ENCODE assay signal across 8 cellular contexts in genomic region chr20:36861875-36862801, GRCh38. TPM values are rescaled to one million over a fixed set of nuclear protein-coding genes. Genes with fewer than 3 reads are reported as not detected.
DNase-seq lines count a peak whose midpoint lies in the region; TF ChIP-seq lines count a peak whose summit lies in the region.

No MANE protein-coding gene starts in this region.

- H3K36me3 Mint-ChIP-seq in activated naive CD4-positive, alpha-beta T cell treated with anti-CD3 and anti-CD28 coated beads for 36 hours (ENCODE audit: low read depth) = no peaks in the 10 kb centered on the region

- peak overlapping the region; percentile 28 for H3K4me3 Mint-ChIP-seq in activated naive CD4-positive, alpha-beta T cell treated with anti-CD3 and anti-CD28 coated beads for 36 hours

- no peaks in the 10 kb centered on the region for H3K9me3 Mint-ChIP-seq in activated naive CD4-positive, alpha-beta T cell treated with anti-CD3 and anti-CD28 coated beads for 36 hours

- TF ChIP-seq CTCF in astrocyte of the spinal cord (IDR thresholded peaks at IDR 0.05; ENCODE audit: low read depth, low read length) (no peak), GM20000 (IDR thresholded peaks at IDR 0.05; ENCODE audit: extremely low read depth, missing control alignments) (no peak)

- peaks cover 21% of the 10 kb centered on the region for H3K27me3 Mint-ChIP-seq in activated naive CD4-positive, alpha-beta T cell treated with anti-CD3 and anti-CD28 coated beads for 36 hours (ENCODE audit: low read depth)

- no peak for DNase-seq in activated naive CD4-positive, alpha-beta T cell treated with anti-CD3 and anti-CD28 coated beads for 36 hours
- no peak for DNase-seq in activated naive CD4-positive, alpha-beta T cell treated with anti-CD3 and anti-CD28 coated beads, Interleukin-2, amount 50 U/mL, for 16 hours
- DNase-seq in NCI-H460 (ENCODE audit: extremely low read depth, low read depth) = peak; percentile 90
- peak; percentile 75 for DNase-seq in astrocyte of the spinal cord (ENCODE audit: low read depth, low spot score)
- DNase-seq in hippocampal formation (lab: John Stamatoyannopoulos, UW) = peak; percentile 71 to 86
- peak; percentile 89 for DNase-seq in putamen (ENCODE audit: low spot score)
- DNase-seq in NCI-H1436 treated with DMSO at 0.1 percent for 48 hours (lab: John Stamatoyannopoulos, UW) = no peak
- no peak for DNase-seq in GM20000 (ENCODE audit: low spot score)

- peaks cover 2% of the 10 kb centered on the region for H3K4me1 Mint-ChIP-seq in activated naive CD4-positive, alpha-beta T cell treated with anti-CD3 and anti-CD28 coated beads for 36 hours (ENCODE audit: low read depth)

- intact Hi-C loops in activated naive CD4-positive, alpha-beta T cell treated with anti-CD3 and anti-CD28 coated beads for 36 hours (cut with micrococcal nuclease) = no loop called here

- peak overlapping the region; percentile 67 for H3K4me3 ChIP-seq in astrocyte of the spinal cord (ENCODE audit: low read depth, low read length)

- CTCF ChIA-PET in activated naive CD4-positive, alpha-beta T cell treated with anti-CD3 and anti-CD28 coated beads for 36 hours (lab: Charles Lee) = interaction anchor here (0.6 to 2.0 kb wide), 2 partner anchors 27 to 251 kb away, joined by 4 to 5 read pairs; no protein-coding TSS in a partner anchor

- no peak overlapping the region for H3K27ac Mint-ChIP-seq in activated naive CD4-positive, alpha-beta T cell treated with anti-CD3 and anti-CD28 coated beads for 36 hours

- in situ Hi-C loops in astrocyte of the spinal cord (cut with HindIII; ENCODE audit: low sequenced_read_pairs) = no loop called here

RNA-seq across cellular contexts. Expression of gene TLDC2, which starts 13.8 kb away (rescaled TPM):
- not detected for total RNA-seq in activated naive CD4-positive, alpha-beta T cell treated with anti-CD3 and anti-CD28 coated beads for 36 hours
- not detected in 2 replicates for total RNA-seq in NCI-H460 (2014; rRNA removed; shearing (Covaris generic))
- polyA plus RNA-seq in NCI-H460 (2014; cell fraction: nucleus; rRNA removed) = not detected in 2 replicates

Comparison
In these comparisons a context has a peak if more than half of its experiments do, and no peak if none do; other contexts are left out.
1. DNase-seq: peak in NCI-H460 (single experiment), astrocyte of the spinal cord (single experiment), hippocampal formation (2 of 2) and putamen (single experiment); none in activated naive CD4-positive, alpha-beta T cell treated with anti-CD3 and anti-CD28 coated beads for 36 hours (single experiment), activated naive CD4-positive, alpha-beta T cell treated with anti-CD3 and anti-CD28 coated beads, Interleukin-2, amount 50 U/mL, for 16 hours (single experiment), NCI-H1436 treated with DMSO at 0.1 percent for 48 hours (single experiment) and GM20000 (single experiment).